ENCODE assay signal across 8 cellular contexts in genomic region chr12:116959845-116960514, GRCh38. TPM values are rescaled to one million over a fixed set of nuclear protein-coding genes. Genes with fewer than 3 reads are reported as not detected.
DNase-seq lines count a peak whose midpoint lies in the region; ATAC-seq and TF ChIP-seq lines count a peak whose summit lies in the region.

No MANE protein-coding gene starts in this region.

- ATAC-seq in GM18519 (IDR thresholded peaks at IDR 0.05; ENCODE audit: low FRiP score, unreplicated experiment) (peak; percentile 95), GM21526 (IDR thresholded peaks at IDR 0.05; ENCODE audit: low FRiP score, unreplicated experiment) (peak; percentile 97), HG03558 (IDR thresholded peaks at IDR 0.05; ENCODE audit: extremely low read depth, unreplicated experiment) (peak; percentile 92), lower lobe of right lung (no peak)

- H3K4me3 ChIP-seq in endodermal cell (ENCODE audit: low read length) (no peak overlapping the region), osteoblast (ENCODE audit: insufficient read depth, low read length) (no peak overlapping the region), lower lobe of right lung (no peak overlapping the region)

- H3K27ac Mint-ChIP-seq in endodermal cell = no peak overlapping the region
- H3K27ac Mint-ChIP-seq in type B pancreatic cell = no peak overlapping the region

- H3K36me3 ChIP-seq in endodermal cell (ENCODE audit: control insufficient read depth, insufficient read depth, low read length) (peaks cover 7% of the 10 kb centered on the region), osteoblast (ENCODE audit: insufficient read depth, low read length) (peaks cover 10% of the 10 kb centered on the region), lower lobe of right lung (peaks cover 7% of the 10 kb centered on the region)

- H3K27me3 ChIP-seq in endodermal cell (ENCODE audit: control insufficient read depth, insufficient read depth, low read length, poor library complexity, severe bottlenecking) (no peaks in the 10 kb centered on the region), osteoblast (ENCODE audit: insufficient read depth, low read length) (no peaks in the 10 kb centered on the region), lower lobe of right lung (ENCODE audit: low read depth) (no peaks in the 10 kb centered on the region)

- H3K27me3 Mint-ChIP-seq in endodermal cell (ENCODE audit: insufficient read depth) = no peaks in the 10 kb centered on the region
- H3K27me3 Mint-ChIP-seq in type B pancreatic cell = no peaks in the 10 kb centered on the region

- H3K9me3 ChIP-seq in endodermal cell (ENCODE audit: control insufficient read depth, low read length) (no peaks in the 10 kb centered on the region), osteoblast (ENCODE audit: low read depth, low read length) (no peaks in the 10 kb centered on the region), lower lobe of right lung (no peaks in the 10 kb centered on the region)

- DNase-seq in endodermal cell (peak; percentile 21), type B pancreatic cell (ENCODE audit: extremely low spot score, unreplicated experiment) (no peak), osteoblast (ENCODE audit: insufficient read length, low spot score, missing footprints) (no peak), KG1 (lab: John Stamatoyannopoulos, UW) (no peak), lower lobe of right lung (no peak)

- H3K4me3 Mint-ChIP-seq in endodermal cell = no peak overlapping the region
- H3K4me3 Mint-ChIP-seq in type B pancreatic cell = no peak overlapping the region

- H3K4me1 ChIP-seq in endodermal cell (ENCODE audit: control insufficient read depth, insufficient read depth, low read length) (no peaks in the 10 kb centered on the region), osteoblast (ENCODE audit: insufficient read depth, low read length) (no peaks in the 10 kb centered on the region), lower lobe of right lung (no peaks in the 10 kb centered on the region)

- no peak overlapping the region for H2AFZ ChIP-seq in osteoblast (ENCODE audit: low read length)

- H4K20me1 ChIP-seq in osteoblast (ENCODE audit: insufficient read depth, low read length) = peaks cover 22% of the 10 kb centered on the region

- peaks cover 16% of the 10 kb centered on the region for H3K36me3 Mint-ChIP-seq in endodermal cell (ENCODE audit: low read depth)
- peaks cover 4% of the 10 kb centered on the region for H3K36me3 Mint-ChIP-seq in type B pancreatic cell

- intact Hi-C loops in lower lobe of right lung (cut with DNase I) = no loop called here

- TF ChIP-seq CTCF in endodermal cell (conservative IDR thresholded peaks at IDR 0.05) (no peak), type B pancreatic cell (conservative IDR thresholded peaks at IDR 0.05) (no peak), osteoblast (IDR thresholded peaks at IDR 0.05; ENCODE audit: extremely low read depth, low read depth, low read length) (no peak), lower lobe of right lung (IDR thresholded peaks at IDR 0.05) (no peak)

- H3K9me3 Mint-ChIP-seq in endodermal cell (no peaks in the 10 kb centered on the region), type B pancreatic cell (no peaks in the 10 kb centered on the region)

- no peak overlapping the region for H3K4me2 ChIP-seq in osteoblast (ENCODE audit: insufficient read depth, low read length)

- H3K4me1 Mint-ChIP-seq in endodermal cell (peaks cover 14% of the 10 kb centered on the region), type B pancreatic cell (ENCODE audit: unreplicated experiment) (peaks cover 10% of the 10 kb centered on the region)

- WGBS in endodermal cell (ENCODE audit: insufficient coverage in 1 of 2, insufficient read length in 1 of 2), 2 experiments = 88 to 100% methylated on average over 4 to 5 of the region's 5 CpGs

- no peak overlapping the region for H3K27ac ChIP-seq in endodermal cell (ENCODE audit: low read depth, low read length)
- H3K27ac ChIP-seq in osteoblast (ENCODE audit: low read depth, low read length) = no peak overlapping the region
- no peak overlapping the region for H3K27ac ChIP-seq in lower lobe of right lung

- H3K79me2 ChIP-seq in osteoblast (ENCODE audit: insufficient read depth, low read length) = peaks cover 18% of the 10 kb centered on the region

- H3K9ac ChIP-seq in endodermal cell (ENCODE audit: extremely low read depth, low read length, poor library complexity, severe bottlenecking) = no peak overlapping the region

RNA-seq across cellular contexts. Expression of gene FBXW8, which starts 49.2 kb away (rescaled TPM):
- total RNA-seq in endodermal cell (10 to 100 TPM; 26.1 to 34.7 TPM), type B pancreatic cell (ENCODE audit: low replicate concordance) (27.7 and 28.2 TPM in 2 replicates), osteoblast (27.4 and 27.5 TPM in 2 replicates), lower lobe of right lung (16.4 TPM)
- polyA plus RNA-seq in endodermal cell (2013, experiment 1 of 2) = 19.8 TPM
- polyA plus RNA-seq in endodermal cell (2013, experiment 2 of 2) = 19.2 TPM

Comparison
In these comparisons a context has a peak if more than half of its experiments do, and no peak if none do; other contexts are left out.
1. ATAC-seq: peak in GM18519 (single experiment), GM21526 (single experiment) and HG03558 (single experiment); none in lower lobe of right lung (0 of 2).